In the genomic region with DNA sequence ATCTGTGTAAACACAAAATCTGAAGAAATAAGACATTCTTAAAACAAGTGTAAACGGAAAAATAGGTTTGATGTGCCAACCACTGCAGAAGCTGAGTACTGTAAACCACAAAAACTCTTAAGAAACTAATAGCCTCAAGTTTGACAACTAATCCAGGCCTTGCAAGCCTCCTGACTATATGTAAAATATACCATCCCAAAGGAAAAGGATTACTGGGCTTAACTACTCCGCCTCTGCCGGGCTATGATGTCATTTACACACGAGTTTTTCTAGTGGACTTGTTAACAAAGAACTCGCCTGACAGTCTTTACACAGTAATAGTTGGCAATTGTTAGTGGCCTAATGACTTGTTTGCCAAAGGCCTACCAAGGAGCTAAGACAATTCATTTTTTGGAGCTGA, we compare ENCODE assay signal across 8 cellular contexts. TPM values are rescaled to one million over a fixed set of nuclear protein-coding genes. Genes with fewer than 3 reads are reported as not detected.
A peak's percentile ranks its signal among the peaks of the same experiment; 100 is the strongest.
DNase-seq lines count a peak whose midpoint lies in the region; ATAC-seq and TF ChIP-seq lines count a peak whose summit lies in the region.

No MANE protein-coding gene starts in this region.

- intact Hi-C loops in psoas muscle (cut with DNase I), result loop anchor here in 1 of 2 donors (10.0 kb wide), 1 partner anchor 291 kb away; a partner anchor contains a TSS

- 11 to 18% (median 12%) methylated on average over 5 of the region's 5 CpGs for WGBS in psoas muscle, 3 donors

- DNase-seq in AG08395 (ENCODE audit: low spot score) (peak; percentile 18), H4 (ENCODE audit: low spot score) (peak; percentile 2), T-helper 17 cell (no peak), fibroblast of villous mesenchyme (ENCODE audit: low read depth) (peak; percentile 95), psoas muscle (no peak)
- no peak for DNase-seq in central memory CD4-positive, alpha-beta T cell

- H3K4me1 ChIP-seq in psoas muscle, result peaks cover 49% of the 10 kb centered on the region

- ATAC-seq in T-helper 17 cell, result no peak
- no peak for ATAC-seq in psoas muscle
- no peak for ATAC-seq in HG02884 (IDR thresholded peaks at IDR 0.05; ENCODE audit: unreplicated experiment)
- no peak for ATAC-seq in GM21528 (IDR thresholded peaks at IDR 0.05; ENCODE audit: low FRiP score, unreplicated experiment)

- H3K4me1 Mint-ChIP-seq in T-helper 17 cell, result peaks cover 52% of the 10 kb centered on the region

- no peaks in the 10 kb centered on the region for H3K9me3 ChIP-seq in T-helper 17 cell (ENCODE audit: control insufficient read depth, low read length, poor library complexity, severe bottlenecking)
- H3K9me3 ChIP-seq in psoas muscle, result no peaks in the 10 kb centered on the region

- H3K27me3 Mint-ChIP-seq in T-helper 17 cell, result no peaks in the 10 kb centered on the region

- peak overlapping the region; percentile 97 for H3K4me3 Mint-ChIP-seq in T-helper 17 cell

- TF ChIP-seq CTCF in fibroblast of villous mesenchyme (IDR thresholded peaks at IDR 0.05; ENCODE audit: insufficient read depth, low read depth, low read length), result no peak
- no peak for TF ChIP-seq CTCF in psoas muscle (IDR thresholded peaks at IDR 0.05)

- H3K4me3 ChIP-seq in fibroblast of villous mesenchyme (ENCODE audit: low read depth, low read length), result peak overlapping the region; percentile 94
- peak overlapping the region; percentile 78 for H3K4me3 ChIP-seq in psoas muscle

- peak overlapping the region; percentile 96 for H3K27ac Mint-ChIP-seq in T-helper 17 cell

- H3K36me3 Mint-ChIP-seq in T-helper 17 cell (ENCODE audit: low read depth), result no peaks in the 10 kb centered on the region

- H3K36me3 ChIP-seq in psoas muscle (ENCODE audit: insufficient read depth in 1 of 2, low read depth in 1 of 2), result no peaks in the 10 kb centered on the region

- H3K27me3 ChIP-seq in psoas muscle (ENCODE audit: insufficient read depth in 3 of 3, low read length in 2 of 3), result no peaks in the 10 kb centered on the region

- peak overlapping the region; percentile 20 for H3K27ac ChIP-seq in psoas muscle

RNA-seq across cellular contexts. Expression of a gene that starts 2.1 kb away (rescaled TPM):
- 35.4 and 55.4 TPM in 2 replicates for total RNA-seq in H4 (2014; rRNA removed; shearing (Covaris generic))
- total RNA-seq in T-helper 17 cell (10 to 100 TPM; 47.8 to 65.5 TPM), fibroblast of villous mesenchyme (143 and 172 TPM in 2 replicates), psoas muscle (100 to 1,000 TPM in 2 of 4 donors, 10 to 100 TPM in 2; 87.7 to 124 (median 100) TPM)
- 100 to 1,000 TPM in 1 of 3 donors, 10 to 100 TPM in 2; 46.5 to 135 (median 47.2) TPM for polyA plus RNA-seq in psoas muscle

Comparison
In these comparisons a context has a peak if more than half of its experiments do, and no peak if none do; other contexts are left out.
1. DNase-seq: peak in AG08395 (single experiment), H4 (single experiment) and fibroblast of villous mesenchyme (single experiment); none in T-helper 17 cell (0 of 3), psoas muscle (0 of 2) and central memory CD4-positive, alpha-beta T cell (single experiment).